In the genomic region with DNA sequence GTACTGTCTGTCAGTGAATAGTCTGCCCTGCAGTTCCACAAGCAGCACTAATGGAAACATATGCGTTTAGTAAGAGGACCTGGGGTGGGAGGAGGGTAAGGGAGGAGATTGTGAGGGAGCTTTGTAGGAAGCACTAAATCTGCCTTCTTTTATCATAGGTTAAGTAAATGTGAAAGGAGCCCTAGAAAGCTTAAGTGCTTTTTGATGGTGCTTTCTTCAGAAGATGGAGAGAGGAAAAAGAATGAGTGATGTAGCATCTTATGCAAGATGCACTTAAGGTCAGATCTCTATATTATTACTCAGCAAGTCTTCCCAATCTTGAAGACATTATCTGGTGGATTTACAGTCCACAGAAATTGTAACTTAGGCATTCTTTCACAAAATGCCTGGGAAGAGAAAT, we compare ENCODE assay signal across 18 cellular contexts.
A peak's percentile ranks its signal among the peaks of the same experiment; 100 is the strongest.
DNase-seq lines count a peak whose midpoint lies in the region; ATAC-seq and TF ChIP-seq lines count a peak whose summit lies in the region.
"Had no signal": no experiment of that assay in that cellular context is flagged by ENCODE, and none has a peak within 500 bp of the region (broad histone marks: within the 10 kb centered on the region; RNA-seq: fewer than 3 reads in every experiment).

No MANE protein-coding gene starts in this region.

- H3K79me1 ChIP-seq in H9 (ENCODE audit: insufficient read depth, low read depth, low read length, poor library complexity, severe bottlenecking) = no peaks in the 10 kb centered on the region

- no peaks in the 10 kb centered on the region for H3K27me3 ChIP-seq in H9 (ENCODE audit: insufficient read depth, low read length)
- H3K27me3 ChIP-seq: BLaER1 treated with 17β-estradiol and CSF1 and Interleukin-3, amounts not matched to agents 10 nM and 100 nM; MG63 had no signal

- H3K9me3 ChIP-seq in H9 (ENCODE audit: control insufficient read depth, low read depth, low read length) = no peaks in the 10 kb centered on the region
- H3K9me3 ChIP-seq: BLaER1 treated with 17β-estradiol and CSF1 and Interleukin-3, amounts not matched to agents 10 nM and 100 nM; MG63 had no signal

- H3K14ac ChIP-seq in H9 (ENCODE audit: insufficient read depth, low read length) = no peak overlapping the region

- no peak overlapping the region for H2BK12ac ChIP-seq in H9 (ENCODE audit: insufficient read length, low read depth, low read length)

- H2BK120ac ChIP-seq in H9 (ENCODE audit: low read depth, low read length, poor library complexity, severe bottlenecking) = no peak overlapping the region

- WGBS in H9 (ENCODE audit: extremely low coverage, insufficient read length, low lambda C conversion rate) = no CpG with 5 or more reads among the region's 1 CpG

- H3K4me1 Mint-ChIP-seq in H9 = peaks cover 13 to 14% of the 10 kb centered on the region in 2 experiments
- H3K4me1 Mint-ChIP-seq in osteocyte (ENCODE audit: unreplicated experiment) = peaks cover 35% of the 10 kb centered on the region
- no peaks in the 10 kb centered on the region for H3K4me1 Mint-ChIP-seq in HFFc6 (ENCODE audit: low read depth)

- H3K9me3 Mint-ChIP-seq in H9 (no peaks in the 10 kb centered on the region; a peak in 1 of 5 replicates), osteocyte (ENCODE audit: unreplicated experiment) (no peaks in the 10 kb centered on the region), HFFc6 (peaks cover 40% of the 10 kb centered on the region)

- H3K4me3 ChIP-seq in fibroblast of the aortic adventitia (ENCODE audit: low read depth, low read length) = no peak overlapping the region
- H3K4me3 ChIP-seq: BLaER1 treated with 17β-estradiol and CSF1 and Interleukin-3, amounts not matched to agents 10 nM and 100 nM; MG63 had no signal

- H3K4me2 ChIP-seq in H9 (ENCODE audit: insufficient read depth, insufficient read length, low read length) = no peak overlapping the region
- H3K4me2 ChIP-seq: BLaER1 treated with 17β-estradiol and CSF1 and Interleukin-3, amounts not matched to agents 10 nM and 100 nM had no signal

- H3K36me3 Mint-ChIP-seq in H9 (ENCODE audit: insufficient read depth in 1 of 3, low read depth in 3 of 3) (no peaks in the 10 kb centered on the region; a peak in 1 of 7 replicates), osteocyte (ENCODE audit: unreplicated experiment) (no peaks in the 10 kb centered on the region), HFFc6 (ENCODE audit: low read depth) (no peaks in the 10 kb centered on the region; the same call in 1 of the 2 replicates)

- H3K9ac ChIP-seq in H9 (ENCODE audit: extremely low read depth, insufficient read length, low read length) = no peak overlapping the region
- H3K9ac ChIP-seq: BLaER1 treated with 17β-estradiol and CSF1 and Interleukin-3, amounts not matched to agents 10 nM and 100 nM had no signal

- no peak overlapping the region for H3K4me3 Mint-ChIP-seq in H9
- H3K4me3 Mint-ChIP-seq in osteocyte (ENCODE audit: unreplicated experiment) = no peak overlapping the region
- no peak overlapping the region for H3K4me3 Mint-ChIP-seq in HFFc6

- no peak overlapping the region for H2BK20ac ChIP-seq in H9 (ENCODE audit: low read depth, low read length, poor library complexity, severe bottlenecking)

- no peak overlapping the region for H2BK5ac ChIP-seq in H9 (ENCODE audit: insufficient read length, low read length)

- no peak overlapping the region for H3K56ac ChIP-seq in H9 (ENCODE audit: insufficient read length, low read depth, low read length)

- ATAC-seq in GM18502 (IDR thresholded peaks at IDR 0.05; ENCODE audit: poor library complexity, unreplicated experiment) = no peak
- ATAC-seq in HG03469 (IDR thresholded peaks at IDR 0.05; ENCODE audit: unreplicated experiment) = no peak

- H3K27ac Mint-ChIP-seq in H9 (0 out of 7 replicates have a peak overlapping the region, but pooled peaks of 1 of the 3 experiments have one; percentile 24), osteocyte (ENCODE audit: unreplicated experiment) (peak overlapping the region; percentile 19), HFFc6 (no peak overlapping the region)

- no peak overlapping the region for H3T11ph ChIP-seq in H9 (ENCODE audit: low read length)

- H2BK15ac ChIP-seq in H9 (ENCODE audit: low read depth, low read length) = no peak overlapping the region

- no peak overlapping the region for H4K8ac ChIP-seq in H9 (replicated peaks; ENCODE audit: insufficient read length, low read depth, low read length)

- H4K20me1 ChIP-seq in H9 (ENCODE audit: control insufficient read depth, insufficient read depth, insufficient read length) = no peaks in the 10 kb centered on the region
- H4K20me1 ChIP-seq: BLaER1 treated with 17β-estradiol and CSF1 and Interleukin-3, amounts not matched to agents 10 nM and 100 nM had no signal

- H3K4ac ChIP-seq in H9 (ENCODE audit: low read depth, low read length) = no peak overlapping the region

- TF ChIP-seq CTCF in H9 (conservative IDR thresholded peaks at IDR 0.05) (no peak), fibroblast of the aortic adventitia (IDR thresholded peaks at IDR 0.05; ENCODE audit: insufficient read depth, low read length) (no peak), osteocyte (IDR thresholded peaks at IDR 0.05) (no peak), HFFc6 (IDR thresholded peaks at IDR 0.05) (no peak)

- DNase-seq in H9 = no peak
- DNase-seq in amniotic epithelial cell (ENCODE audit: low read depth) = peak; percentile 99
- peak; percentile 2 for DNase-seq in fibroblast of the aortic adventitia (ENCODE audit: low read depth)
- DNase-seq in osteocyte (ENCODE audit: extremely low spot score, unreplicated experiment) = no peak
- no peak for DNase-seq in dedifferentiated amniotic fluid mesenchymal stem cell (ENCODE audit: extremely low spot score)
- no peak for DNase-seq in HFFc6
- DNase-seq: KG1; MG63; NCI-H1105 treated with DMSO at 0.1 percent for 48 hours; NCI-H187 treated with DMSO at 0.1 percent for 48 hours; NCI-H526 treated with DMSO at 0.1 percent for 48 hours; NK-92 treated with Interleukin-12 subunit alpha and Interleukin-12 subunit beta, amount 100 ng/mL, for 24 hours; OCI-M1; RPMI8226; SW 1271 had no signal

- H3K23me2 ChIP-seq in H9 (ENCODE audit: insufficient read length, low read depth, low read length, poor library complexity, severe bottlenecking) = no peaks in the 10 kb centered on the region

- no peaks in the 10 kb centered on the region for H3K4me1 ChIP-seq in H9 (ENCODE audit: insufficient read depth, low read length)
- H3K4me1 ChIP-seq: BLaER1 treated with 17β-estradiol and CSF1 and Interleukin-3, amounts not matched to agents 10 nM and 100 nM had no signal

- no peak overlapping the region for H3K23ac ChIP-seq in H9 (ENCODE audit: insufficient read length, low read depth, low read length)

- H4K5ac ChIP-seq in H9 (ENCODE audit: insufficient read length, low read depth, low read length) = no peak overlapping the region

- H3K27ac ChIP-seq in H9 (ENCODE audit: insufficient read length, low read depth, low read length) = no peak overlapping the region
- H3K27ac ChIP-seq: BLaER1 treated with 17β-estradiol and CSF1 and Interleukin-3, amounts not matched to agents 10 nM and 100 nM had no signal

- no peak overlapping the region for H4K91ac ChIP-seq in H9 (ENCODE audit: insufficient read length, low read depth, low read length)

- H3K27me3 Mint-ChIP-seq in H9 (ENCODE audit: low read depth) (no peaks in the 10 kb centered on the region), osteocyte (ENCODE audit: unreplicated experiment) (no peaks in the 10 kb centered on the region), HFFc6 (ENCODE audit: insufficient read depth) (no peaks in the 10 kb centered on the region)

- no peak overlapping the region for H3K18ac ChIP-seq in H9 (ENCODE audit: insufficient read length, low read depth, low read length)

- H2AK5ac ChIP-seq in H9 (ENCODE audit: insufficient read length, low read length) = no peak overlapping the region

- no peaks in the 10 kb centered on the region for H3K79me2 ChIP-seq in H9 (ENCODE audit: insufficient read depth, low read length)

- peak overlapping the region; percentile 73 for H2AFZ ChIP-seq in H9 (ENCODE audit: low read length)

Comparison
In these comparisons a context has a peak if more than half of its experiments do, and no peak if none do; other contexts are left out.
1. DNase-seq: peak in amniotic epithelial cell (single experiment) and fibroblast of the aortic adventitia (single experiment); none in H9 (single experiment), osteocyte (single experiment), dedifferentiated amniotic fluid mesenchymal stem cell (single experiment) and HFFc6 (single experiment).